19 cellular contexts compared by ENCODE assay signal in the genomic region with DNA sequence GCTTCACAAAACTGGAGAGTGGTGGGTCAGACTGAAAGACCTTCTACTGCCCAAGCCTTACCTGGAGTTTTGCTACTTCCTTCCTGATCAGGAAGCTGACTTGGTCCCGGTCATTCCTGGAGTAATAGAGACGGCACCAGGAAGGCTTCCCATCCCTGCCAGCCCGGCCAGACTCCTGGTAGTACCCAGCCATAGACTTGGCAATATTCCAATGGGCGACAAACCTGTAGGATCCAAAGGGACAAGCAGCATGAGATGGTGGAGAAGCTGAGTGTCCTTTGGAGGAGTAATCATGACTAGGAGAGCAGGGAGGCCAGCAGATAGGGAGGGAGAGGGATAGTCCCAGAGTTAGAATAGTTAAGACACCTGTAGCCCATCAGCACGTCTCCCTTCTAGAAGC. TPM values are rescaled to one million over a fixed set of nuclear protein-coding genes. Genes with fewer than 3 reads are reported as not detected.
A peak's percentile ranks its signal among the peaks of the same experiment; 100 is the strongest.
DNase-seq lines count a peak whose midpoint lies in the region; ATAC-seq, FAIRE-seq and TF ChIP-seq lines count a peak whose summit lies in the region.
"Had no signal": no experiment of that assay in that cellular context is flagged by ENCODE, and none has a peak within 500 bp of the region (broad histone marks: within the 10 kb centered on the region; RNA-seq: fewer than 3 reads in every experiment).

No MANE protein-coding gene starts in this region.

- H3K27me3 ChIP-seq in left ventricle myocardium inferior (ENCODE audit: low read depth), result no peaks in the 10 kb centered on the region
- H3K27me3 ChIP-seq: BLaER1 had no signal

- H3K9me3 ChIP-seq in left ventricle myocardium inferior (replicated peaks) (no peaks in the 10 kb centered on the region), kidney (ENCODE audit: control insufficient read depth in 1 of 2, low read length in 2 of 2) (no peaks in the 10 kb centered on the region)
- H3K9me3 ChIP-seq: BLaER1 had no signal

- DNase-seq in Right ventricle myocardium inferior (ENCODE audit: missing footprints) (peak; percentile 17), left ventricle myocardium inferior (no peak), kidney (peak; percentile 58), sciatic nerve (ENCODE audit: low spot score) (peak; percentile 34), HK-2 (ENCODE audit: unreplicated experiment) (no peak)
- no peak for DNase-seq in activated CD4-positive, alpha-beta T cell treated with anti-CD3 and anti-CD28 coated beads for 4 hours
- DNase-seq in activated T-cell treated with anti-CD3 and anti-CD28 coated beads, Interleukin-2, amount 50 U/mL, for 72 hours, result no peak
- DNase-seq: CD4-positive, alpha-beta memory T cell; DMS153; DMS79; GF-D8; GOT3; H7 had no signal

- H3K4me1 Mint-ChIP-seq in activated T-cell treated with anti-CD3 and anti-CD28 coated beads, Interleukin-2, amount 50 U/mL, for 72 hours (ENCODE audit: low read depth), result peaks cover under 1% of the 10 kb centered on the region

- TF ChIP-seq CTCF in left ventricle myocardium inferior (IDR thresholded peaks at IDR 0.05; ENCODE audit: borderline replicate concordance) (no peak), kidney (IDR thresholded peaks at IDR 0.05; ENCODE audit: borderline replicate concordance, extremely low read depth, insufficient read depth) (no peak)

- H3K27ac ChIP-seq in left ventricle myocardium inferior (replicated peaks), result no peak overlapping the region
- no peak overlapping the region for H3K27ac ChIP-seq in kidney (ENCODE audit: low read depth in 2 of 2, low read length in 2 of 2)
- H3K27ac ChIP-seq: 22Rv1, BLaER1 had no signal

- H3K4me3 ChIP-seq in left ventricle myocardium inferior, result no peak overlapping the region
- H3K4me3 ChIP-seq in kidney (ENCODE audit: low read length in 2 of 2), result no peak overlapping the region
- H3K4me3 ChIP-seq: BLaER1 had no signal

- H3K36me3 Mint-ChIP-seq in activated T-cell treated with anti-CD3 and anti-CD28 coated beads, Interleukin-2, amount 50 U/mL, for 72 hours (ENCODE audit: insufficient read depth in 2 of 2), result peaks cover 2 to 5% of the 10 kb centered on the region in 2 donors

- H3K36me3 ChIP-seq in left ventricle myocardium inferior (peaks cover 81% of the 10 kb centered on the region), kidney (ENCODE audit: control insufficient read depth in 1 of 2, insufficient read depth in 2 of 2, low read length in 2 of 2) (peaks cover 27 to 36% of the 10 kb centered on the region in 2 donors)

- H3K9ac ChIP-seq in kidney (ENCODE audit: low read length in 2 of 2), result no peak overlapping the region
- H3K9ac ChIP-seq: BLaER1 had no signal

- H3K4me1 ChIP-seq in left ventricle myocardium inferior (no peaks in the 10 kb centered on the region), kidney (ENCODE audit: control insufficient read depth in 1 of 2, insufficient read depth in 1 of 2, low read depth in 1 of 2, low read length in 2 of 2) (no peaks in the 10 kb centered on the region)

- intact Hi-C loops in Right ventricle myocardium inferior (cut with DNase I) (no loop called here), left ventricle myocardium inferior (cut with micrococcal nuclease) (no loop called here), kidney (cut with DNase I) (no loop called here), sciatic nerve (cut with DNase I) (no loop called here)

- no peaks in the 10 kb centered on the region for H3K9me3 Mint-ChIP-seq in activated T-cell treated with anti-CD3 and anti-CD28 coated beads, Interleukin-2, amount 50 U/mL, for 72 hours
- H3K9me3 Mint-ChIP-seq: CD14-positive monocyte; CD4-positive, alpha-beta memory T cell had no signal

- FAIRE-seq in kidney (lab: Jason Lieb, UNC), result no peak

- H3K4me3 Mint-ChIP-seq in activated T-cell treated with anti-CD3 and anti-CD28 coated beads, Interleukin-2, amount 50 U/mL, for 72 hours, result no peak overlapping the region
- H3K4me3 Mint-ChIP-seq: CD14-positive monocyte; CD4-positive, alpha-beta memory T cell had no signal

- no peaks in the 10 kb centered on the region for H3K27me3 Mint-ChIP-seq in activated T-cell treated with anti-CD3 and anti-CD28 coated beads, Interleukin-2, amount 50 U/mL, for 72 hours (ENCODE audit: low read depth)
- H3K27me3 Mint-ChIP-seq: CD4-positive, alpha-beta memory T cell had no signal

- ATAC-seq in Right ventricle myocardium inferior, result no peak
- ATAC-seq in sciatic nerve, result no peak
- no peak for ATAC-seq in activated T-cell treated with anti-CD3 and anti-CD28 coated beads, Interleukin-2, amount 50 U/mL, for 72 hours (replicated peaks in 1 of 2)
- ATAC-seq: HCT116 had no signal

- no peak overlapping the region for H3K27ac Mint-ChIP-seq in activated T-cell treated with anti-CD3 and anti-CD28 coated beads, Interleukin-2, amount 50 U/mL, for 72 hours
- H3K27ac Mint-ChIP-seq: CD4-positive, alpha-beta memory T cell had no signal

RNA-seq across cellular contexts. Expression of gene RECQL5, which starts 8.7 kb away (rescaled TPM):
- 15.9 TPM for total RNA-seq in Right ventricle myocardium inferior
- total RNA-seq in left ventricle myocardium inferior, result 17.3 TPM
- 51.6 TPM for total RNA-seq in kidney
- polyA plus RNA-seq in kidney (ENCODE audit: insufficient read depth, low read depth, low replicate concordance), result 40.0 TPM
- 35.2 TPM for total RNA-seq in sciatic nerve
- 10 to 100 TPM; 50.7 to 58.5 TPM for total RNA-seq in activated T-cell treated with anti-CD3 and anti-CD28 coated beads, Interleukin-2, amount 50 U/mL, for 72 hours

RNA-seq across cellular contexts. Expression of gene SAP30BP, which starts 8.9 kb away (rescaled TPM):
- total RNA-seq in Right ventricle myocardium inferior, result 47.4 TPM
- total RNA-seq in left ventricle myocardium inferior, result 47.2 TPM
- total RNA-seq in kidney, result 95.1 TPM
- 62.9 TPM for polyA plus RNA-seq in kidney (ENCODE audit: insufficient read depth, low read depth, low replicate concordance)
- total RNA-seq in sciatic nerve, result 107 TPM
- 100 to 1,000 TPM in 1 of 2 donors, 10 to 100 TPM in 1; 97.0 to 112 TPM for total RNA-seq in activated T-cell treated with anti-CD3 and anti-CD28 coated beads, Interleukin-2, amount 50 U/mL, for 72 hours

RNA-seq across cellular contexts. Expression of gene SMIM5, which starts 25.0 kb away (rescaled TPM):
- total RNA-seq in Right ventricle myocardium inferior (11.4 TPM), left ventricle myocardium inferior (14.0 TPM), kidney (8.0 TPM), sciatic nerve (12.5 TPM)
- 63.0 TPM for polyA plus RNA-seq in kidney (ENCODE audit: insufficient read depth, low read depth, low replicate concordance)
- total RNA-seq in activated T-cell treated with anti-CD3 and anti-CD28 coated beads, Interleukin-2, amount 50 U/mL, for 72 hours, result 1 to 10 TPM; 1.4 to 2.4 TPM
- total RNA-seq: A673; CD4-positive, alpha-beta memory T cell; H7 had no signal
- polyA plus RNA-seq: AG04450; CD4-positive, alpha-beta memory T cell had no signal

Comparison
In these comparisons a context has a peak if more than half of its experiments do, and no peak if none do; other contexts are left out.
1. DNase-seq: peak in Right ventricle myocardium inferior (single experiment), kidney (single experiment) and sciatic nerve (single experiment); none in left ventricle myocardium inferior (single experiment), activated CD4-positive, alpha-beta T cell treated with anti-CD3 and anti-CD28 coated beads for 4 hours (0 of 2), activated T-cell treated with anti-CD3 and anti-CD28 coated beads, Interleukin-2, amount 50 U/mL, for 72 hours (0 of 2) and HK-2 (single experiment).